In genomic region chrX:10015711-10016515, GRCh38 we compare ENCODE assay signal across 8 cellular contexts. TPM values are rescaled to one million over a fixed set of nuclear protein-coding genes. Genes with fewer than 3 reads are reported as not detected.
DNase-seq lines count a peak whose midpoint lies in the region; ATAC-seq and TF ChIP-seq lines count a peak whose summit lies in the region.

No MANE protein-coding gene starts in this region.

- no peak for ATAC-seq in HG03025 (IDR thresholded peaks at IDR 0.05; ENCODE audit: low FRiP score, unreplicated experiment)
- no peak for ATAC-seq in HG03460 (IDR thresholded peaks at IDR 0.05; ENCODE audit: unreplicated experiment)

- no peaks in the 10 kb centered on the region for H3K36me3 ChIP-seq in neuron (ENCODE audit: insufficient read depth, low read length)

- H3K27ac ChIP-seq in VCaP: peak overlapping the region; percentile 82; the same call in 1 of the 2 replicates

- no peak overlapping the region for H2AFZ ChIP-seq in neuron (ENCODE audit: low read depth, low read length)

- H3K4me1 ChIP-seq in neuron (ENCODE audit: insufficient read depth, low read length): peaks cover 22% of the 10 kb centered on the region

- H3K4me3 ChIP-seq in HFF-Myc (replicated peaks; ENCODE audit: low read depth, low read length): peak overlapping the region; percentile 61
- H3K4me3 ChIP-seq in fibroblast of pulmonary artery (replicated peaks; ENCODE audit: low read depth, low read length): peak overlapping the region; percentile 63
- peak overlapping the region; percentile 66 for H3K4me3 ChIP-seq in neuron (ENCODE audit: low read length)

- DNase-seq in Daoy (ENCODE audit: low read depth) (peak; percentile 35), HFF-Myc (ENCODE audit: extremely low read depth, low read depth) (no peak), fibroblast of pulmonary artery (ENCODE audit: low read depth) (peak; percentile 57), SK-N-DZ (ENCODE audit: low spot score) (no peak)

- TF ChIP-seq CTCF in HFF-Myc (IDR thresholded peaks at IDR 0.05; ENCODE audit: low read depth, low read length, missing control alignments): no peak
- TF ChIP-seq CTCF in VCaP (conservative IDR thresholded peaks at IDR 0.05): peak; percentile 46
- no peak for TF ChIP-seq CTCF in fibroblast of pulmonary artery (IDR thresholded peaks at IDR 0.05; ENCODE audit: low read length, missing control alignments)

- H3K27me3 ChIP-seq in neuron (ENCODE audit: insufficient read depth, low read length): no peaks in the 10 kb centered on the region

- peaks cover 2% of the 10 kb centered on the region for H3K9me3 ChIP-seq in neuron (ENCODE audit: low read length)

RNA-seq across cellular contexts. Expression of gene CLDN34, which starts 48.8 kb away (rescaled TPM):
- not detected in 2 replicates for total RNA-seq in Daoy (2014; rRNA removed; shearing (Covaris generic))
- not detected in 2 replicates for polyA plus RNA-seq in SK-N-DZ (2014; cell fraction: cytosol; rRNA removed)
- not detected in 2 replicates for polyA plus RNA-seq in SK-N-DZ (2014; cell fraction: nucleus; rRNA removed)

Comparison
In these comparisons a context has a peak if more than half of its experiments do, and no peak if none do; other contexts are left out.
1. DNase-seq: peak in Daoy (single experiment) and fibroblast of pulmonary artery (single experiment); none in HFF-Myc (single experiment) and SK-N-DZ (single experiment).
2. Peak in every context shown above with its lines, with median percentiles within 50 percentile points of each other: H3K4me3 ChIP-seq.